18 cellular contexts compared by ENCODE assay signal in genomic region chr1:116769994-116770393, GRCh38. TPM values are rescaled to one million over a fixed set of nuclear protein-coding genes. Genes with fewer than 3 reads are reported as not detected.
DNase-seq lines count a peak whose midpoint lies in the region; ATAC-seq, FAIRE-seq and TF ChIP-seq lines count a peak whose summit lies in the region.
"Had no signal": no experiment of that assay in that cellular context is flagged by ENCODE, and none has a peak within 500 bp of the region (broad histone marks: within the 10 kb centered on the region; RNA-seq: fewer than 3 reads in every experiment).

No MANE protein-coding gene starts in this region.

- WGBS in GM12878 (ENCODE audit: insufficient coverage, insufficient replicate concordance, low lambda C conversion rate, missing lambda C conversion rate), result 70% methylated on average over 9 of the region's 9 CpGs
- 71% methylated on average over 9 of the region's 9 CpGs for WGBS in right lobe of liver (ENCODE audit: insufficient coverage, low coverage, low lambda C conversion rate, missing lambda C conversion rate)

- H3K4me3 ChIP-seq in OCI-LY3 (ENCODE audit: low read length) (no peak overlapping the region), GM12878 (no peak overlapping the region), right lobe of liver (no peak overlapping the region)
- H3K4me3 ChIP-seq: pancreas, skin epidermis had no signal

- H3K4me1 ChIP-seq in OCI-LY3 (ENCODE audit: low read length), result peaks cover 12% of the 10 kb centered on the region
- H3K4me1 ChIP-seq in GM12878 (ENCODE audit: control insufficient read depth, insufficient read depth, low read length), result peaks cover 21% of the 10 kb centered on the region
- H3K4me1 ChIP-seq in right lobe of liver, result no peaks in the 10 kb centered on the region

- no TSS peak for BruUV-seq in GM12878 (replicated peaks; lab: Mats Ljungman, UMichigan)

- no peak for TF ChIP-seq RAD21 in GM12878 (IDR thresholded peaks at IDR 0.05; ENCODE audit: insufficient read depth, low read depth, low read length)

- H3K9me3 ChIP-seq in OCI-LY3 (ENCODE audit: insufficient read depth, low read length) (no peaks in the 10 kb centered on the region), GM12878 (replicated peaks; ENCODE audit: control insufficient read depth, insufficient read depth, low read length) (no peaks in the 10 kb centered on the region; the same call in 1 of the 3 replicates), right lobe of liver (no peaks in the 10 kb centered on the region)
- H3K9me3 ChIP-seq: pancreas had no signal

- RAD21 ChIA-PET in GM12878 (lab: Charles Lee; ENCODE audit: unreplicated experiment), result interaction anchor here (0.7 to 12.0 kb wide), 21 partner anchors 13 to 291 kb away, joined by 3 to 176 read pairs (median 6); partner anchors contain the start of gene TTF2

- no peak for FAIRE-seq in GM12878 (lab: Jason Lieb, UNC)
- FAIRE-seq: pancreas had no signal

- ATAC-seq in GM12878, result peak; percentile 9
- ATAC-seq in HG03457 (IDR thresholded peaks at IDR 0.05; ENCODE audit: unreplicated experiment), result no peak
- no peak for ATAC-seq in right lobe of liver
- ATAC-seq: pancreas had no signal

- TF ChIP-seq POLR2A in GM12878 (IDR thresholded peaks at IDR 0.05; ENCODE audit: low read depth, low read length), result no peak
- TF ChIP-seq POLR2A in right lobe of liver (IDR thresholded peaks at IDR 0.05), result no peak

- peak; percentile 23 to 35 for DNase-seq in stimulated activated CD4-positive, alpha-beta T cell treated with anti-CD3 and anti-CD28 coated beads, Interleukin-2, amount 100 ng/mL, for 48 hours
- no peak for DNase-seq in stimulated activated CD4-positive, alpha-beta T cell treated with anti-CD3 and anti-CD28 coated beads, Interleukin-4, amount 100 ng/mL, for 24 hours
- DNase-seq in GM12878 (ENCODE audit: low read depth, low spot score) (no peak), NCI-H69 (lab: John Stamatoyannopoulos, UW) (no peak), right lobe of liver (no peak), NCI-H2171 (lab: John Stamatoyannopoulos, UW) (no peak)
- DNase-seq: DMS79 treated with DMSO at 0.1 percent for 48 hours, NCI-H2107, NCI-H82, pancreas had no signal

- no peaks in the 10 kb centered on the region for H3K79me2 ChIP-seq in OCI-LY3 (ENCODE audit: low read length)
- no peaks in the 10 kb centered on the region for H3K79me2 ChIP-seq in GM12878 (ENCODE audit: control insufficient read depth, insufficient read depth, low read length)

- no peaks in the 10 kb centered on the region for H4K20me1 ChIP-seq in OCI-LY3 (ENCODE audit: insufficient read depth, low read length)
- H4K20me1 ChIP-seq in GM12878 (ENCODE audit: control insufficient read depth, insufficient read depth), result no peaks in the 10 kb centered on the region

- H3K27ac ChIP-seq in OCI-LY3 (ENCODE audit: low read length) (no peak overlapping the region), GM12878 (ENCODE audit: control insufficient read depth, insufficient read depth) (peak overlapping the region; percentile 40; the same call in 1 of the 2 replicates), right lobe of liver (no peak overlapping the region)
- H3K27ac ChIP-seq: pancreas had no signal

- CTCF ChIA-PET in GM12878 (lab: Yijun Ruan, JAX), result interaction anchor here (0.6 to 12.8 kb wide), 16 partner anchors 8 to 290 kb away, joined by 3 to 120 read pairs (median 7); partner anchors contain the start of gene TTF2

- peak overlapping the region; percentile 81 for H2AFZ ChIP-seq in OCI-LY3 (ENCODE audit: low read depth, low read length)
- no peak overlapping the region; the same call in 1 of the 2 replicates for H2AFZ ChIP-seq in GM12878 (ENCODE audit: control insufficient read depth, low read depth, low read length)

- H3K9ac ChIP-seq in OCI-LY3 (ENCODE audit: low read length), result no peak overlapping the region
- H3K9ac ChIP-seq in GM12878 (ENCODE audit: control insufficient read depth, insufficient read depth, low read length), result no peak overlapping the region

- TF ChIP-seq EP300 in GM12878 (IDR thresholded peaks at IDR 0.05; ENCODE audit: borderline replicate concordance in 1 of 2, control insufficient read depth in 1 of 2, low read depth in 2 of 2, low read length in 2 of 2), result no peak

- SMC1A ChIA-PET in GM12878 (lab: Charles Lee; ENCODE audit: uncharacterized antibody, unreplicated experiment), result interaction anchor here (0.7 to 14.5 kb wide), 36 partner anchors 8 to 292 kb away, joined by 3 to 224 read pairs (median 4); partner anchors contain the start of genes CD2 and TTF2

- H3K4me2 ChIP-seq in OCI-LY3 (ENCODE audit: low read length) (peak overlapping the region; percentile 36), GM12878 (ENCODE audit: control insufficient read depth, insufficient read depth) (peak overlapping the region; percentile 52; the same call in 1 of the 2 replicates)

- intact Hi-C loops in GM12878 (cut with micrococcal nuclease; ENCODE audit: unreplicated experiment), result loop anchor here (1.0 to 2.0 kb wide), 3 partner anchors 25 to 47 kb away; no protein-coding TSS in a partner anchor
- intact Hi-C loops in right lobe of liver (cut with DNase I), result no loop called here

- in situ Hi-C loops in GM12878 (cut with MboI), result no loop called here

- H3K36me3 ChIP-seq in OCI-LY3 (replicated peaks; ENCODE audit: low read depth, low read length), result no peaks in the 10 kb centered on the region
- no peaks in the 10 kb centered on the region for H3K36me3 ChIP-seq in GM12878 (ENCODE audit: control insufficient read depth in 2 of 2, insufficient read depth in 2 of 2, low read length in 1 of 2)
- no peaks in the 10 kb centered on the region for H3K36me3 ChIP-seq in right lobe of liver
- H3K36me3 ChIP-seq: pancreas had no signal

- H3K27me3 ChIP-seq in OCI-LY3 (ENCODE audit: low read depth, low read length) (no peaks in the 10 kb centered on the region), GM12878 (replicated peaks in 1 of 2; ENCODE audit: control insufficient read depth in 2 of 2, insufficient read depth in 2 of 2, low read length in 1 of 2) (no peaks in the 10 kb centered on the region), right lobe of liver (no peaks in the 10 kb centered on the region)
- H3K27me3 ChIP-seq: pancreas had no signal

- POLR2A ChIA-PET in GM12878 (lab: Charles Lee), result interaction anchor here (0.5 to 5.9 kb wide), 16 partner anchors 8 to 1187 kb away, joined by 3 to 45 read pairs (median 4); partner anchors contain the start of genes CD2 and TTF2

- TF ChIP-seq CTCF in OCI-LY3 (IDR thresholded peaks at IDR 0.05; ENCODE audit: low read depth, low read length), result no peak
- TF ChIP-seq CTCF in GM12878 (IDR thresholded peaks at IDR 0.05 in 2 of 3, conservative IDR thresholded peaks at IDR 0.05 in 1 of 3; ENCODE audit: control insufficient read depth in 2 of 3, extremely low read depth in 1 of 3, insufficient read depth in 1 of 3, low read depth in 3 of 3, low read length in 3 of 3), result no peak
- TF ChIP-seq CTCF in right lobe of liver (IDR thresholded peaks at IDR 0.05), result no peak

TF ChIP-seq in GM12878, 131 proteins besides CTCF, POLR2A, EP300 and RAD21 (continues in another document):
- TF ChIP-seq ELK1 (IDR thresholded peaks at IDR 0.05; ENCODE audit: low read depth, low read length) (no peak), MYC (IDR thresholded peaks at IDR 0.05; ENCODE audit: insufficient read depth, insufficient read length, insufficient replicate concordance, low read length, severe bottlenecking) (no peak), SP1 (IDR thresholded peaks at IDR 0.05; ENCODE audit: low read depth, low read length) (no peak), MTA2 (IDR thresholded peaks at IDR 0.05; ENCODE audit: low read depth) (0 out of 2 replicates have a peak, but pooled peaks have one; percentile 2), TCF12 (IDR thresholded peaks at IDR 0.05; ENCODE audit: low read depth, low read length) (no peak), NRF1 (conservative IDR thresholded peaks at IDR 0.05; ENCODE audit: low read depth, low read length) (no peak), ATF2 (IDR thresholded peaks at IDR 0.05; ENCODE audit: low read length) (no peak)

RNA-seq across cellular contexts. Expression of gene CD2, which starts 15.8 kb away (rescaled TPM):
- 0.67 TPM in 1 of 2 replicates, not detected in the other for total RNA-seq in GM12878 (2013; cell fraction: nucleolus; rRNA removed)
- total RNA-seq in GM12878 (2014; rRNA removed), result 1.4 and 3.1 TPM in 2 replicates
- 4.1 and 4.8 TPM in 2 replicates for total RNA-seq in GM12878 (2014; rRNA removed; fragmentation: Illumina TruSeq; extraction: Trizol)
- 2.4 and 2.9 TPM in 2 replicates for total RNA-seq in GM12878 (2021)
- polyA plus RNA-seq in GM12878 (2011; ENCODE audit: low read depth), result not detected
- polyA plus RNA-seq in GM12878 (2011; rRNA removed), result 0.12 and 0.15 TPM in 2 replicates
- polyA plus RNA-seq in GM12878 (2011; cell fraction: cytosol; rRNA removed), result 0.07 and 0.13 TPM in 2 replicates
- polyA plus RNA-seq in GM12878 (2011; cell fraction: nucleus; rRNA removed), result 0.15 TPM in 1 of 2 replicates, not detected in the other
- polyA plus RNA-seq in GM12878 (2012), result not detected in 2 replicates
- polyA plus RNA-seq in GM12878 (2014; fragmentation: Illumina TruSeq; extraction: Trizol), result 4.2 and 8.8 TPM in 2 replicates
- 1 to 10 TPM; 3.0 to 4.3 TPM for polyA plus RNA-seq in GM12878 (2014; fragmentation: Nextera tagmentation; extraction: Ambion mirVana)
- polyA plus RNA-seq in GM12878 (2014; rRNA removed), result 1.8 and 2.7 TPM in 2 replicates
- polyA plus RNA-seq in GM12878 (2016; fragmentation: Nextera tagmentation; extraction: Ambion mirVana), result 1 to 10 TPM; 1.1 to 1.6 TPM
- polyA minus RNA-seq in GM12878 (2011; rRNA and poly(A)+ RNA removed), result 0.15 TPM in 1 of 2 replicates, not detected in the other
- polyA minus RNA-seq in GM12878 (2011; cell fraction: cytosol; rRNA and poly(A)+ RNA removed), result not detected in 2 replicates
- not detected in 2 replicates for polyA minus RNA-seq in GM12878 (2011; cell fraction: nucleus; rRNA and poly(A)+ RNA removed)
- total RNA-seq in right lobe of liver, result 1 to 10 TPM in 2 of 6 experiments, under 1 TPM in 4; 0.13 to 1.5 (median 0.66) TPM
- total RNA-seq: endothelial cell of umbilical vein, glomerular endothelial cell, HFFc6, M059J had no signal
- polyA plus RNA-seq: endothelial cell of umbilical vein, keratinocyte had no signal

Comparison
In these comparisons a context has a peak if more than half of its experiments do, and no peak if none do; other contexts are left out.
1. DNase-seq: peak in stimulated activated CD4-positive, alpha-beta T cell treated with anti-CD3 and anti-CD28 coated beads, Interleukin-2, amount 100 ng/mL, for 48 hours (2 of 2); none in stimulated activated CD4-positive, alpha-beta T cell treated with anti-CD3 and anti-CD28 coated beads, Interleukin-4, amount 100 ng/mL, for 24 hours (single experiment), GM12878 (single experiment), NCI-H69 (single experiment), right lobe of liver (0 of 3) and NCI-H2171 (single experiment).